1 cellular context compared by ENCODE assay signal in the genomic region with DNA sequence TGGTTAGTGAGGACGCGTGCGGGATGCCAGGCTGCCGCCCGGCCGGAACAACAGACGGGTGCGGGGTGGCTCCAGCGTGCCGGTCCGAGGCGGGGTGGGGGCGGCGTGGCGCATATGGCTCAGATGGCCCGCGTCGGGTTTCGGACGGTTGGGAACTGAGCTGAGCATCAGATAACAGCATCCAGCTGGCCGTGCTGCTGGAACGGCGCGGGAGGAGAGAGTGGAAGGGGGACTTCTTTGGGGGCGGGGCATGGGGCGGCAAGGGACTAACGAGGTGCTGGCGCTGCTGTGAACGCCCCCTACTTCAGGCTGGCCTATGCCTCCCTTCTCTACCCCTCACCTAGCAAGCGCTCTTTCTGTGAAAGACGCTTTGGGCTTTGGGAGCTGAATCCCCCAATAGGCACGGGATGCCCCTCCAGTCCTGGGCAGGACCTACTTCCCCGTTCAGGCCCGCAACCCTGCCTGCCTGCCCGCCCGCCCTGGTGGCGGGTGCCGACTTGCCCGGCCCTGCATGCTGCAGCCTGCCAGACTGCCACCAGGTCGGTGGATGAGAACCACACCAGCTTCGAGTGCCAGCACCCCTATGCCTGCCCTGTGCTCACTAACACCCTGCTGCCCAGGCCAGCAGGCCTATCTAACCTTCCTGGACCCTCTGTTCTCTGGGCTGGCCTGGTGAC.
TF ChIP-seq lines count a peak whose summit lies in the region.

No MANE protein-coding gene starts in this region.

TF ChIP-seq in HCT116, 20 proteins besides CTCF, POLR2A, EP300 and RAD21:
- TF ChIP-seq YY1 (IDR thresholded peaks at IDR 0.05; ENCODE audit: extremely low read depth, insufficient replicate concordance, low read depth, low read length): no peak
- TF ChIP-seq, protein P1, sequence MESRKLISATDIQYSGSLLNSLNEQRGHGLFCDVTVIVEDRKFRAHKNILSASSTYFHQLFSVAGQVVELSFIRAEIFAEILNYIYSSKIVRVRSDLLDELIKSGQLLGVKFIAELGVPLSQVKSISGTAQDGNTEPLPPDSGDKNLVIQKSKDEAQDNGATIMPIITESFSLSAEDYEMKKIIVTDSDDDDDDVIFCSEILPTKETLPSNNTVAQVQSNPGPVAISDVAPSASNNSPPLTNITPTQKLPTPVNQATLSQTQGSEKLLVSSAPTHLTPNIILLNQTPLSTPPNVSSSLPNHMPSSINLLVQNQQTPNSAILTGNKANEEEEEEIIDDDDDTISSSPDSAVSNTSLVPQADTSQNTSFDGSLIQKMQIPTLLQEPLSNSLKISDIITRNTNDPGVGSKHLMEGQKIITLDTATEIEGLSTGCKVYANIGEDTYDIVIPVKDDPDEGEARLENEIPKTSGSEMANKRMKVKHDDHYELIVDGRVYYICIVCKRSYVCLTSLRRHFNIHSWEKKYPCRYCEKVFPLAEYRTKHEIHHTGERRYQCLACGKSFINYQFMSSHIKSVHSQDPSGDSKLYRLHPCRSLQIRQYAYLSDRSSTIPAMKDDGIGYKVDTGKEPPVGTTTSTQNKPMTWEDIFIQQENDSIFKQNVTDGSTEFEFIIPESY (IDR thresholded peaks at IDR 0.05; ENCODE audit: extremely low read depth, insufficient replicate concordance, low read length): no peak
- no peak for TF ChIP-seq JUND (IDR thresholded peaks at IDR 0.05)
- TF ChIP-seq, protein P2, sequence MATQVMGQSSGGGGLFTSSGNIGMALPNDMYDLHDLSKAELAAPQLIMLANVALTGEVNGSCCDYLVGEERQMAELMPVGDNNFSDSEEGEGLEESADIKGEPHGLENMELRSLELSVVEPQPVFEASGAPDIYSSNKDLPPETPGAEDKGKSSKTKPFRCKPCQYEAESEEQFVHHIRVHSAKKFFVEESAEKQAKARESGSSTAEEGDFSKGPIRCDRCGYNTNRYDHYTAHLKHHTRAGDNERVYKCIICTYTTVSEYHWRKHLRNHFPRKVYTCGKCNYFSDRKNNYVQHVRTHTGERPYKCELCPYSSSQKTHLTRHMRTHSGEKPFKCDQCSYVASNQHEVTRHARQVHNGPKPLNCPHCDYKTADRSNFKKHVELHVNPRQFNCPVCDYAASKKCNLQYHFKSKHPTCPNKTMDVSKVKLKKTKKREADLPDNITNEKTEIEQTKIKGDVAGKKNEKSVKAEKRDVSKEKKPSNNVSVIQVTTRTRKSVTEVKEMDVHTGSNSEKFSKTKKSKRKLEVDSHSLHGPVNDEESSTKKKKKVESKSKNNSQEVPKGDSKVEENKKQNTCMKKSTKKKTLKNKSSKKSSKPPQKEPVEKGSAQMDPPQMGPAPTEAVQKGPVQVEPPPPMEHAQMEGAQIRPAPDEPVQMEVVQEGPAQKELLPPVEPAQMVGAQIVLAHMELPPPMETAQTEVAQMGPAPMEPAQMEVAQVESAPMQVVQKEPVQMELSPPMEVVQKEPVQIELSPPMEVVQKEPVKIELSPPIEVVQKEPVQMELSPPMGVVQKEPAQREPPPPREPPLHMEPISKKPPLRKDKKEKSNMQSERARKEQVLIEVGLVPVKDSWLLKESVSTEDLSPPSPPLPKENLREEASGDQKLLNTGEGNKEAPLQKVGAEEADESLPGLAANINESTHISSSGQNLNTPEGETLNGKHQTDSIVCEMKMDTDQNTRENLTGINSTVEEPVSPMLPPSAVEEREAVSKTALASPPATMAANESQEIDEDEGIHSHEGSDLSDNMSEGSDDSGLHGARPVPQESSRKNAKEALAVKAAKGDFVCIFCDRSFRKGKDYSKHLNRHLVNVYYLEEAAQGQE (IDR thresholded peaks at IDR 0.05; ENCODE audit: low read depth): no peak
- no peak for TF ChIP-seq EGR1 (IDR thresholded peaks at IDR 0.05; ENCODE audit: low read depth)
- no peak for TF ChIP-seq SP1 (IDR thresholded peaks at IDR 0.05; ENCODE audit: low read depth)
- TF ChIP-seq EZH2phosphoT487 (IDR thresholded peaks at IDR 0.05; ENCODE audit: borderline replicate concordance): no peak
- 0 out of 2 replicates have a peak, but pooled peaks have one; percentile 21 for TF ChIP-seq ZFX (IDR thresholded peaks at IDR 0.05)
TF ChIP-seq in HCT116: peak in this region for 1.
